In genomic region chrX:71254092-71254941, GRCh38 we compare ENCODE assay signal across 8 cellular contexts. TPM values are rescaled to one million over a fixed set of nuclear protein-coding genes. Genes with fewer than 3 reads are reported as not detected.
DNase-seq lines count a peak whose midpoint lies in the region; ATAC-seq, FAIRE-seq and TF ChIP-seq lines count a peak whose summit lies in the region.

Gene ZMYM3, minus strand, starts transcription at chrX:71254140. Its CDS starts 885 bp downstream, at chrX:71253255.

- DNase-seq in D721Med (ENCODE audit: insufficient read length, low spot score) = peak; percentile 42
- peak; percentile 86 for DNase-seq in HuH-7.5 (ENCODE audit: low spot score)
- DNase-seq in activated CD8-positive, alpha-beta memory T cell treated with anti-CD3 and anti-CD28 coated beads, Interleukin-2, amount 50 U/mL, for 4 hours = peak; percentile 76
- DNase-seq in mesothelial cell of epicardium (ENCODE audit: low spot score in 2 of 2, unreplicated experiment in 2 of 2) = peak; percentile 62 to 79
- peak; percentile 49 for DNase-seq in stimulated activated CD8-positive, alpha-beta memory T cell treated with anti-CD3 and anti-CD28 coated beads, Interleukin-15, amount 100 ng/mL, for 24 hours (ENCODE audit: low read depth)

- peak; percentile 77 for ATAC-seq in GM21526 (IDR thresholded peaks at IDR 0.05; ENCODE audit: low FRiP score, unreplicated experiment)

- no peaks in the 10 kb centered on the region for H4K20me1 ChIP-seq in OCI-LY1 (ENCODE audit: insufficient read depth, low read length)

- peak within 1 kb of the TSS; percentile 91 for H3K9ac ChIP-seq in OCI-LY1 (ENCODE audit: low read length)

- H2AFZ ChIP-seq in OCI-LY1 (ENCODE audit: low read length) = no peak within 1 kb of the TSS

- H3K79me2 ChIP-seq in OCI-LY1 (ENCODE audit: insufficient read depth, low read length) = no peaks in the 10 kb centered on the region; the same call in 1 of the 2 replicates

- peaks cover 9% of the 10 kb centered on the region for H3K36me3 Mint-ChIP-seq in mesothelial cell of epicardium

- peak within 1 kb of the TSS; percentile 94 for H3K4me3 Mint-ChIP-seq in mesothelial cell of epicardium

- peak within 1 kb of the TSS; percentile 88 for H3K4me2 ChIP-seq in OCI-LY1 (ENCODE audit: low read length)

- H3K36me3 ChIP-seq in OCI-LY1 (ENCODE audit: insufficient read depth, low read length) = peaks cover 13% of the 10 kb centered on the region

- peak within 1 kb of the TSS; percentile 88 for H3K27ac ChIP-seq in OCI-LY1 (ENCODE audit: low read depth, low read length, poor library complexity, severe bottlenecking)

- H3K9me3 ChIP-seq in OCI-LY1 (ENCODE audit: low read length) = no peaks in the 10 kb centered on the region

- H3K9me3 Mint-ChIP-seq in mesothelial cell of epicardium = peaks cover 9% of the 10 kb centered on the region

- peaks cover 31% of the 10 kb centered on the region for H3K4me1 ChIP-seq in OCI-LY1 (ENCODE audit: insufficient read depth, low read length, severe bottlenecking)

- no peaks in the 10 kb centered on the region for H3F3A ChIP-seq in OCI-LY1 (ENCODE audit: insufficient read depth, low read length)

- TF ChIP-seq CTCF in D721Med (IDR thresholded peaks at IDR 0.05; ENCODE audit: insufficient read depth, missing control alignments) = no peak
- no peak for TF ChIP-seq CTCF in OCI-LY1 (IDR thresholded peaks at IDR 0.05; ENCODE audit: low read length)
- no peak for TF ChIP-seq CTCF in mesothelial cell of epicardium (IDR thresholded peaks at IDR 0.05; ENCODE audit: unreplicated experiment)

- no peaks in the 10 kb centered on the region for H3K27me3 Mint-ChIP-seq in mesothelial cell of epicardium (ENCODE audit: low read depth)

- H3K4me3 ChIP-seq in OCI-LY1 (ENCODE audit: low read depth, low read length, poor library complexity, severe bottlenecking) = peak within 1 kb of the TSS; percentile 84

- in situ Hi-C loops in endometrial microvascular endothelial cells (cut with HindIII; ENCODE audit: inconsistent ontology term, low pct_unique_long_range_greater_than_20kb, low sequenced_read_pairs) = no loop called here

- no peaks in the 10 kb centered on the region for H3K27me3 ChIP-seq in OCI-LY1 (ENCODE audit: insufficient read depth, low read length)

- H3K9me2 ChIP-seq in OCI-LY1 (ENCODE audit: low read depth, low read length) = no peaks in the 10 kb centered on the region

- peak within 1 kb of the TSS; percentile 94 for H3K27ac Mint-ChIP-seq in mesothelial cell of epicardium

- peaks cover 24% of the 10 kb centered on the region for H3K4me1 Mint-ChIP-seq in mesothelial cell of epicardium

- FAIRE-seq in D721Med (lab: Jason Lieb, UNC) = no peak

RNA-seq across cellular contexts. Expression of gene ZMYM3, which starts in this region (rescaled TPM):
- total RNA-seq in endometrial microvascular endothelial cells (ENCODE audit: inconsistent ontology term) = 20.3 TPM
- 97.4 to 97.9 TPM (median 97.6 TPM) in 3 replicates for total RNA-seq in mesothelial cell of epicardium

Comparison
In these comparisons a context has a peak if more than half of its experiments do, and no peak if none do; other contexts are left out.
1. Peak in every context shown above with its lines: DNase-seq, ATAC-seq, H3K4me3 ChIP-seq and H3K27ac ChIP-seq.